Comparison of ENCODE assay signal across 26 cellular contexts in the genomic region with DNA sequence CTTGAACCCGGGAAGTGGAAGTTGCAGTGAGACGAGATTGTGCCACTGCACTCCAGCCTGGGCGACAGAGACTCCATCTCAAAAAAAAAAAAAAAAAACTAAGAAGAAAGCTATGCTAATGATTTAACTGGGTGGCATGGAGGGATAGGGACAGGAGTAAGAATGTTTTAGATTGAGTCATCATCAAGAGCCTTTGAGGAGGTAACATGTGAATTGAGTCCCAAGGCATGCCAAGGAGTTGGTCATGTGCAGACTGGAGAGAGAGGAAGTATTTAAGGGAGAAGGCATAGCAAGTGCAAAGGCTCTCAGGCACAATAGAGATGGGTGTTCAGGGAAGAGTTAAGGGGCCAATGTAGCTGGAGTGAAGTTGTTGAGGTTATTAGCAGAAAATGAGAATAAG. TPM values are rescaled to one million over a fixed set of nuclear protein-coding genes. Genes with fewer than 3 reads are reported as not detected.
A peak's percentile ranks its signal among the peaks of the same experiment; 100 is the strongest.
DNase-seq lines count a peak whose midpoint lies in the region; ATAC-seq and TF ChIP-seq lines count a peak whose summit lies in the region.
"Had no signal": no experiment of that assay in that cellular context is flagged by ENCODE, and none has a peak within 500 bp of the region (broad histone marks: within the 10 kb centered on the region; RNA-seq: fewer than 3 reads in every experiment).

No MANE protein-coding gene starts in this region.

- H3K4me1 ChIP-seq in mesenchymal stem cell (ENCODE audit: control insufficient read depth, insufficient read depth, low read depth, low read length) = no peaks in the 10 kb centered on the region
- H3K4me1 ChIP-seq: heart left ventricle, left ventricle myocardium inferior, prostate gland had no signal

- H3K9ac ChIP-seq in mesenchymal stem cell (ENCODE audit: low read length) = no peak overlapping the region

- CTCF ChIA-PET in WTC11 (lab: Charles Lee) = no interaction called here

- H4K8ac ChIP-seq in mesenchymal stem cell (ENCODE audit: low read length) = no peak overlapping the region

- H2BK15ac ChIP-seq in mesenchymal stem cell (ENCODE audit: low read depth, poor library complexity, severe bottlenecking) = no peak overlapping the region

- H3K27me3 Mint-ChIP-seq in WTC11 (ENCODE audit: low read depth) = peaks cover 8% of the 10 kb centered on the region

- H3K27ac ChIP-seq in epithelial cell of prostate = peak overlapping the region; percentile 98
- peak overlapping the region; percentile 15 for H3K27ac ChIP-seq in mesenchymal stem cell (ENCODE audit: low read length, poor library complexity, severe bottlenecking)
- H3K27ac ChIP-seq: heart left ventricle, left ventricle myocardium inferior, prostate gland had no signal

- no peak overlapping the region for H3K4me2 ChIP-seq in mesenchymal stem cell (ENCODE audit: low read length, poor library complexity, severe bottlenecking)

- H3K23ac ChIP-seq in mesenchymal stem cell (ENCODE audit: low read length in 2 of 2) = no peak overlapping the region

- H2AK5ac ChIP-seq in mesenchymal stem cell (ENCODE audit: low read length, severe bottlenecking) = no peak overlapping the region

- H3K4ac ChIP-seq in mesenchymal stem cell (ENCODE audit: low read depth in 1 of 2, low read length in 2 of 2) = no peak overlapping the region

- TF ChIP-seq CTCF in WTC11 (IDR thresholded peaks at IDR 0.05) = no peak

- H3K27ac Mint-ChIP-seq in WTC11 = no peak overlapping the region
- H3K27ac Mint-ChIP-seq: activated naive CD8-positive, alpha-beta T cell; activated T-helper 2 cell treated with anti-CD3 and anti-CD28 coated beads, Interferon-gamma antibody, Interleukin-2, Interleukin-4, amounts not matched to agents 10 μg/mL and 5 μg/mL and 100 μg/mL, durations not matched to agents 14 hours and 24 hours and 36 hours; brain; CD4-positive, alpha-beta T cell; stimulated activated effector memory CD8-positive, alpha-beta T cell treated with anti-CD3 and anti-CD28 coated beads, Interleukin-12 subunit alpha, Interleukin-12 subunit beta, amount 100 ng/mL, for 72 hours had no signal

- DNase-seq in AG20443 (ENCODE audit: low spot score) (peak; percentile 22), MG63 (peak; percentile 30), epithelial cell of prostate (ENCODE audit: low read depth, low spot score) (no peak), mesenchymal stem cell (no peak), NCI-H1436 (lab: John Stamatoyannopoulos, UW) (no peak), pons (ENCODE audit: low spot score) (no peak), NCI-H187 (lab: John Stamatoyannopoulos, UW) (no peak), WTC11 (ENCODE audit: low spot score) (no peak)
- DNase-seq: activated CD8-positive, alpha-beta memory T cell treated with anti-CD3 and anti-CD28 coated beads, Interleukin-2, amount 50 U/mL, for 4 hours; CD4-positive, alpha-beta T cell; effector CD4-positive, alpha-beta T cell; heart left ventricle; left ventricle myocardium inferior; NCI-H1092 treated with DMSO at 0.1 percent for 48 hours; NCI-H2081 treated with DMSO at 0.1 percent for 48 hours; stimulated activated CD4-positive, alpha-beta T cell treated with anti-CD3 and anti-CD28 coated beads, Interleukin-1b, Interleukin-23, amount 100 ng/mL, for 48 hours had no signal

- no peak overlapping the region for H2BK5ac ChIP-seq in mesenchymal stem cell (ENCODE audit: low read depth, low read length, poor library complexity, severe bottlenecking)

- no peak overlapping the region for H4K91ac ChIP-seq in mesenchymal stem cell (ENCODE audit: low read length)

- H3K4me3 ChIP-seq in MG63 (no peak overlapping the region), mesenchymal stem cell (ENCODE audit: insufficient read depth in 1 of 2, low read depth in 1 of 2, low read length in 2 of 2) (no peak overlapping the region)
- H3K4me3 ChIP-seq: heart left ventricle, left ventricle myocardium inferior, prostate gland had no signal

- no peaks in the 10 kb centered on the region for H3K36me3 Mint-ChIP-seq in WTC11
- H3K36me3 Mint-ChIP-seq: activated naive CD8-positive, alpha-beta T cell; brain; stimulated activated effector memory CD8-positive, alpha-beta T cell treated with anti-CD3 and anti-CD28 coated beads, Interleukin-12 subunit alpha, Interleukin-12 subunit beta, amount 100 ng/mL, for 72 hours had no signal

- H3K9me3 ChIP-seq in MG63 = no peaks in the 10 kb centered on the region
- no peaks in the 10 kb centered on the region for H3K9me3 ChIP-seq in mesenchymal stem cell (ENCODE audit: control insufficient read depth, low read length)
- H3K9me3 ChIP-seq: heart left ventricle, left ventricle myocardium inferior, prostate gland had no signal

- H3K36me3 ChIP-seq in MG63 (peaks cover 40% of the 10 kb centered on the region), mesenchymal stem cell (ENCODE audit: control insufficient read depth in 1 of 2, insufficient read depth in 2 of 2, low read depth in 1 of 2, low read length in 2 of 2) (no peaks in the 10 kb centered on the region)
- H3K36me3 ChIP-seq: heart left ventricle, left ventricle myocardium inferior, prostate gland had no signal

- POLR2A ChIA-PET in WTC11 (lab: Charles Lee) = no interaction called here

- H3K4me3 Mint-ChIP-seq in WTC11 = no peak overlapping the region
- H3K4me3 Mint-ChIP-seq: activated naive CD8-positive, alpha-beta T cell; brain; CD4-positive, alpha-beta T cell; neural crest cell; stimulated activated effector memory CD8-positive, alpha-beta T cell treated with anti-CD3 and anti-CD28 coated beads, Interleukin-12 subunit alpha, Interleukin-12 subunit beta, amount 100 ng/mL, for 72 hours had no signal

- 88% methylated on average over 2 of the region's 3 CpGs for WGBS in mesenchymal stem cell

- no peak for ATAC-seq in WTC11
- ATAC-seq: heart left ventricle; HepG2; SK-N-SH treated with all-trans-retinoic acid at 6 μM for 48 hours; stimulated activated effector memory CD8-positive, alpha-beta T cell treated with anti-CD3 and anti-CD28 coated beads, Interleukin-12 subunit alpha, Interleukin-12 subunit beta, amount 100 ng/mL, for 72 hours had no signal

- peaks cover 10% of the 10 kb centered on the region for H3K79me1 ChIP-seq in mesenchymal stem cell (replicated peaks; ENCODE audit: low read length, poor library complexity, severe bottlenecking)

- no peaks in the 10 kb centered on the region for H3K4me1 Mint-ChIP-seq in WTC11
- H3K4me1 Mint-ChIP-seq: brain; neural crest cell; stimulated activated effector memory CD8-positive, alpha-beta T cell treated with anti-CD3 and anti-CD28 coated beads, Interleukin-12 subunit alpha, Interleukin-12 subunit beta, amount 100 ng/mL, for 72 hours had no signal

- H2BK12ac ChIP-seq in mesenchymal stem cell (ENCODE audit: low read length in 2 of 2) = no peak overlapping the region

- no peak overlapping the region for H3K18ac ChIP-seq in mesenchymal stem cell (ENCODE audit: low read depth in 1 of 2, low read length in 2 of 2)

- H3K14ac ChIP-seq in mesenchymal stem cell (ENCODE audit: low read length in 2 of 2) = no peak overlapping the region

- no peak overlapping the region for H2AFZ ChIP-seq in mesenchymal stem cell (ENCODE audit: low read depth, low read length)

- H3K27me3 ChIP-seq in MG63 (no peaks in the 10 kb centered on the region), mesenchymal stem cell (ENCODE audit: control insufficient read depth in 1 of 2, insufficient read depth in 1 of 2, low read length in 2 of 2) (no peaks in the 10 kb centered on the region)

- H2BK120ac ChIP-seq in mesenchymal stem cell (ENCODE audit: low read depth, low read length) = no peak overlapping the region

- no peaks in the 10 kb centered on the region for H3K9me3 Mint-ChIP-seq in WTC11
- H3K9me3 Mint-ChIP-seq: activated T-helper 2 cell treated with anti-CD3 and anti-CD28 coated beads, Interferon-gamma antibody, Interleukin-2, Interleukin-4, amounts not matched to agents 10 μg/mL and 5 μg/mL and 100 μg/mL, durations not matched to agents 14 hours and 24 hours and 36 hours; CD4-positive, alpha-beta T cell; stimulated activated effector memory CD8-positive, alpha-beta T cell treated with anti-CD3 and anti-CD28 coated beads, Interleukin-12 subunit alpha, Interleukin-12 subunit beta, amount 100 ng/mL, for 72 hours had no signal

TF ChIP-seq in WTC11, 78 proteins besides CTCF, POLR2A, EP300 and RAD21 (continues in another document):
- TF ChIP-seq, protein P1, sequence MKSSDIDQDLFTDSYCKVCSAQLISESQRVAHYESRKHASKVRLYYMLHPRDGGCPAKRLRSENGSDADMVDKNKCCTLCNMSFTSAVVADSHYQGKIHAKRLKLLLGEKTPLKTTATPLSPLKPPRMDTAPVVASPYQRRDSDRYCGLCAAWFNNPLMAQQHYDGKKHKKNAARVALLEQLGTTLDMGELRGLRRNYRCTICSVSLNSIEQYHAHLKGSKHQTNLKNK (CRISPR knock-in tag; IDR thresholded peaks at IDR 0.05) = no peak
- TF ChIP-seq, protein P2, sequence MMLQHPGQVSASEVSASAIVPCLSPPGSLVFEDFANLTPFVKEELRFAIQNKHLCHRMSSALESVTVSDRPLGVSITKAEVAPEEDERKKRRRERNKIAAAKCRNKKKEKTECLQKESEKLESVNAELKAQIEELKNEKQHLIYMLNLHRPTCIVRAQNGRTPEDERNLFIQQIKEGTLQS (CRISPR knock-in tag; conservative IDR thresholded peaks at IDR 0.05) = no peak
- TF ChIP-seq, protein P3, sequence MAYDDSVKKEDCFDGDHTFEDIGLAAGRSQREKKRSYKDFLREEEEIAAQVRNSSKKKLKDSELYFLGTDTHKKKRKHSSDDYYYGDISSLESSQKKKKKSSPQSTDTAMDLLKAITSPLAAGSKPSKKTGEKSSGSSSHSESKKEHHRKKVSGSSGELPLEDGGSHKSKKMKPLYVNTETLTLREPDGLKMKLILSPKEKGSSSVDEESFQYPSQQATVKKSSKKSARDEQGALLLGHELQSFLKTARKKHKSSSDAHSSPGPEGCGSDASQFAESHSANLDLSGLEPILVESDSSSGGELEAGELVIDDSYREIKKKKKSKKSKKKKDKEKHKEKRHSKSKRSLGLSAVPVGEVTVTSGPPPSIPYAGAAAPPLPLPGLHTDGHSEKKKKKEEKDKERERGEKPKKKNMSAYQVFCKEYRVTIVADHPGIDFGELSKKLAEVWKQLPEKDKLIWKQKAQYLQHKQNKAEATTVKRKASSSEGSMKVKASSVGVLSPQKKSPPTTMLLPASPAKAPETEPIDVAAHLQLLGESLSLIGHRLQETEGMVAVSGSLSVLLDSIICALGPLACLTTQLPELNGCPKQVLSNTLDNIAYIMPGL (CRISPR knock-in tag; IDR thresholded peaks at IDR 0.05) = no peak
- no peak for TF ChIP-seq NR2C2 (CRISPR knock-in tag; IDR thresholded peaks at IDR 0.05)

RNA-seq across cellular contexts. Expression of gene BNC1, which starts 9.1 kb away (rescaled TPM):
- 23.5 and 28.6 TPM in 2 replicates for total RNA-seq in MG63 (2014; rRNA removed; shearing (Covaris generic); ENCODE audit: low replicate concordance)
- polyA plus RNA-seq in mesenchymal stem cell (2013, experiment 1 of 2) = 2.7 TPM
- polyA plus RNA-seq in mesenchymal stem cell (2013, experiment 2 of 2) = 2.7 TPM
- total RNA-seq in WTC11 (2021) = 0.11 TPM in 1 of 3 replicates, not detected in the others
- total RNA-seq: activated T-helper 2 cell treated with anti-CD3 and anti-CD28 coated beads, Interferon-gamma antibody, Interleukin-2, Interleukin-4, amounts not matched to agents 10 μg/mL and 5 μg/mL and 100 μg/mL, durations not matched to agents 14 hours and 24 hours and 36 hours; CD4-positive, alpha-beta T cell; HepG2; NCI-H460; T-helper 2 cell treated with Interferon-gamma antibody and Interleukin-4, amounts not matched to agents 100 ng/mL and 5 ng/mL, for 36 hours had no signal
- polyA plus RNA-seq: HepG2 had no signal

Comparison
In these comparisons a context has a peak if more than half of its experiments do, and no peak if none do; other contexts are left out.
1. DNase-seq: peak in AG20443 (single experiment) and MG63 (single experiment); none in epithelial cell of prostate (single experiment), mesenchymal stem cell (single experiment), NCI-H1436 (single experiment), pons (single experiment), NCI-H187 (0 of 2) and WTC11 (single experiment).
2. RNA of gene BNC1, which starts 9.1 kb away (total RNA-seq): 23.5 to 28.6 TPM in MG63; 0.11 TPM in WTC11; every median in the first group is over 10 times any median in the second.